ENCODE assay signal across 8 cellular contexts in genomic region chr9:85940832-85941616, GRCh38. TPM values are rescaled to one million over a fixed set of nuclear protein-coding genes. Genes with fewer than 3 reads are reported as not detected.
DNase-seq lines count a peak whose midpoint lies in the region; TF ChIP-seq lines count a peak whose summit lies in the region.

TSS of gene NAA35 (plus strand) at chr9:85941146. CDS start at chr9:85942160, 1,014 bp downstream.

- no peaks in the 10 kb centered on the region for H3K27me3 Mint-ChIP-seq in CD8-positive, alpha-beta memory T cell

- H3K9me3 ChIP-seq in CD8-positive, alpha-beta memory T cell (ENCODE audit: low read length): no peaks in the 10 kb centered on the region

- peak within 1 kb of the TSS in 5 of 7 donors; percentile 89 to 98 (median 95) for H3K4me3 Mint-ChIP-seq in CD8-positive, alpha-beta memory T cell

- DNase-seq in CD8-positive, alpha-beta memory T cell: peak; percentile 98 to 99 (median 99)
- peak; percentile 98 for DNase-seq in GM20000 (ENCODE audit: low spot score)
- DNase-seq in HT-29 (ENCODE audit: low spot score): peak; percentile 99
- peak; percentile 85 to 88 for DNase-seq in NOMO-1 (lab: John Stamatoyannopoulos, UW; ENCODE audit: unreplicated experiment in 2 of 2)
- peak; percentile 99 for DNase-seq in effector CD8-positive, alpha-beta T cell (lab: John Stamatoyannopoulos, UW)
- DNase-seq in lung microvascular endothelial cell (ENCODE audit: low read depth in 2 of 2): peak; percentile 98
- peak; percentile 98 for DNase-seq in stimulated activated CD4-positive, alpha-beta T cell treated with anti-CD3 and anti-CD28 coated beads, TNF-alpha, amount 100 ng/mL, for 48 hours (ENCODE audit: low read depth in 3 of 3)

- TF ChIP-seq CTCF in GM20000 (IDR thresholded peaks at IDR 0.05; ENCODE audit: extremely low read depth, missing control alignments): no peak

- peaks cover 9 to 12% (median 12%) of the 10 kb centered on the region in 3 donors for H3K4me1 Mint-ChIP-seq in CD8-positive, alpha-beta memory T cell

- peak within 1 kb of the TSS; percentile 68 for H3K27ac ChIP-seq in CD8-positive, alpha-beta memory T cell (ENCODE audit: low read depth, low read length)

- H3K4me3 ChIP-seq in CD8-positive, alpha-beta memory T cell (ENCODE audit: low read length): peak within 1 kb of the TSS; percentile 75

- POLR2A ChIA-PET in CD8-positive, alpha-beta memory T cell (lab: Charles Lee): interaction anchor here (0.7 to 1.2 kb wide), 4 partner anchors 11 to 1961 kb away, joined by 3 to 4 read pairs (median 4); partner anchors contain the start of genes AGTPBP1, HNRNPK, ISCA1 and RMI1
- POLR2A ChIA-PET in activated CD8-positive, alpha-beta memory T cell treated with anti-CD3 and anti-CD28 coated beads for 36 hours (lab: Charles Lee): no interaction called here

- H3K27ac Mint-ChIP-seq in CD8-positive, alpha-beta memory T cell: peak within 1 kb of the TSS; percentile 83 to 99 (median 96)

- no peaks in the 10 kb centered on the region for H3K36me3 ChIP-seq in CD8-positive, alpha-beta memory T cell (ENCODE audit: insufficient read depth, low read length)

- CTCF ChIA-PET in CD8-positive, alpha-beta memory T cell (lab: Charles Lee): interaction anchor here (1.3 kb wide), 1 partner anchor 1007 kb away, joined by 3 read pairs; the partner anchor contains the start of gene GAS1
- CTCF ChIA-PET in activated CD8-positive, alpha-beta memory T cell treated with anti-CD3 and anti-CD28 coated beads for 36 hours (lab: Charles Lee): no interaction called here

- no peaks in the 10 kb centered on the region for H3K9me3 Mint-ChIP-seq in CD8-positive, alpha-beta memory T cell

- H3K36me3 Mint-ChIP-seq in CD8-positive, alpha-beta memory T cell: peaks cover 0 to 13% (median 10%) of the 10 kb centered on the region in 3 donors

- H3K4me1 ChIP-seq in CD8-positive, alpha-beta memory T cell (ENCODE audit: insufficient read depth, low read length): peaks cover 38% of the 10 kb centered on the region

- no peaks in the 10 kb centered on the region for H3K27me3 ChIP-seq in CD8-positive, alpha-beta memory T cell (ENCODE audit: insufficient read depth, low read length, poor library complexity, severe bottlenecking)

RNA-seq across cellular contexts. Expression of gene NAA35, which starts in this region (rescaled TPM):
- total RNA-seq in CD8-positive, alpha-beta memory T cell: 10 to 100 TPM; 32.8 to 34.1 TPM
- polyA plus RNA-seq in CD8-positive, alpha-beta memory T cell: 13.5 TPM
- 16.6 and 18.7 TPM in 2 replicates for total RNA-seq in HT-29 (2014; rRNA removed; shearing (Covaris generic))
- 10 to 100 TPM; 33.8 to 34.2 TPM for total RNA-seq in activated CD8-positive, alpha-beta memory T cell treated with anti-CD3 and anti-CD28 coated beads for 36 hours
- 13.3 and 13.5 TPM in 2 replicates for total RNA-seq in lung microvascular endothelial cell

Comparison
In these comparisons a context has a peak if more than half of its experiments do, and no peak if none do; other contexts are left out.
1. Peak in every context shown above with its lines: DNase-seq, H3K4me3 ChIP-seq and H3K27ac ChIP-seq.